ENCODE assay signal across 12 cellular contexts in the genomic region with DNA sequence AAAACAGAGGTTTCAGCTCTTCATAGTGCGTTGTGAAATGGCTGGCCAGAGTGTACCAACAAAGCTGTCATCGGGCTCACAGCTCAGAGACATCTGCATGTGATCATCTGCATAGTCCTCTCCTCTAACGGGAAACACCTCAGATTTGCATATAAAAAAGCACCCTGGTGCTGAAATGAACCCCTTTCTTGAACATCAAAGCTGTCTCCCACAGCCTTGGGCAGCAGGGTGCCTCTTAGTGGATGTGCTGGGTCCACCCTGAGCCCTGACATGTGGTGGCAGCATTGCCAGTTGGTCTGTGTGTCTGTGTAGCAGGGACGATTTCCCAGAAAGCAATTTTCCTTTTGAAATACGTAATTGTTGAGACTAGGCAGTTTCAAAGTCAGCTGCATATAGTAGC. TPM values are rescaled to one million over a fixed set of nuclear protein-coding genes. Genes with fewer than 3 reads are reported as not detected.
DNase-seq lines count a peak whose midpoint lies in the region; ATAC-seq and TF ChIP-seq lines count a peak whose summit lies in the region.
"Had no signal": no experiment of that assay in that cellular context is flagged by ENCODE, and none has a peak within 500 bp of the region (broad histone marks: within the 10 kb centered on the region; RNA-seq: fewer than 3 reads in every experiment).

No MANE protein-coding gene starts in this region.

- DNase-seq in CD14-positive monocyte (ENCODE audit: low spot score) (no peak), fibroblast of villous mesenchyme (ENCODE audit: low read depth) (peak; percentile 86), ureter (ENCODE audit: low spot score) (no peak), putamen (ENCODE audit: low spot score) (no peak), DMS79 (lab: John Stamatoyannopoulos, UW) (no peak), NCI-H187 treated with DMSO at 0.1 percent for 48 hours (lab: John Stamatoyannopoulos, UW) (no peak)
- DNase-seq: amniotic stem cell, NCI-H1048, T-cell had no signal

- H3K4me2 ChIP-seq in KMS-11, result peak overlapping the region; percentile 12; the same call in 1 of the 2 replicates

- no peak overlapping the region for H3K9ac ChIP-seq in KMS-11

- H3K9me3 Mint-ChIP-seq in CD14-positive monocyte, result no peaks in the 10 kb centered on the region
- H3K9me3 Mint-ChIP-seq: T-cell had no signal

- intact Hi-C loops in CD14-positive monocyte (cut with micrococcal nuclease), result no loop called here

- H4K20me1 ChIP-seq in KMS-11 (ENCODE audit: insufficient read depth), result no peaks in the 10 kb centered on the region

- H3K27ac ChIP-seq in KMS-11, result peak overlapping the region; percentile 36; the same call in 1 of the 2 replicates

- H3K4me3 ChIP-seq in KMS-11 (IDR thresholded peaks at IDR 0.05; ENCODE audit: insufficient read depth, low read depth, low read length), result no peak overlapping the region
- no peak overlapping the region for H3K4me3 ChIP-seq in fibroblast of villous mesenchyme (ENCODE audit: low read depth, low read length)

- peaks cover 84 to 96% of the 10 kb centered on the region in 2 donors for H3K36me3 Mint-ChIP-seq in CD14-positive monocyte

- H3K79me2 ChIP-seq in KMS-11 (ENCODE audit: insufficient read depth, low read depth), result no peaks in the 10 kb centered on the region

- peaks cover under 1% of the 10 kb centered on the region for H3K4me1 Mint-ChIP-seq in CD14-positive monocyte

- TF ChIP-seq CTCF in CD14-positive monocyte (IDR thresholded peaks at IDR 0.05) (no peak), KMS-11 (conservative IDR thresholded peaks at IDR 0.05; ENCODE audit: low read depth, low read length) (no peak), fibroblast of villous mesenchyme (IDR thresholded peaks at IDR 0.05; ENCODE audit: insufficient read depth, low read depth, low read length) (no peak)

- no peaks in the 10 kb centered on the region for H3K27me3 ChIP-seq in KMS-11 (ENCODE audit: insufficient read depth, low read depth)

- H3K4me1 ChIP-seq in KMS-11 (ENCODE audit: low read depth, poor library complexity, severe bottlenecking), result peaks cover 17% of the 10 kb centered on the region

- H3K27ac Mint-ChIP-seq in CD14-positive monocyte, result peak overlapping the region in 4 of 7 donors; percentile 42 to 58 (median 46)

- no peak overlapping the region for H2AFZ ChIP-seq in KMS-11 (ENCODE audit: low read depth)

- H3K36me3 ChIP-seq in KMS-11 (ENCODE audit: insufficient read depth), result no peaks in the 10 kb centered on the region

- peak; percentile 76 for ATAC-seq in GM18868 (IDR thresholded peaks at IDR 0.05; ENCODE audit: unreplicated experiment)
- ATAC-seq: HCT116 had no signal

- no peaks in the 10 kb centered on the region for H3K27me3 Mint-ChIP-seq in CD14-positive monocyte (ENCODE audit: low read depth in 3 of 3)
- H3K27me3 Mint-ChIP-seq: T-cell had no signal

- no peak overlapping the region for H3K4me3 Mint-ChIP-seq in CD14-positive monocyte
- H3K4me3 Mint-ChIP-seq: T-cell had no signal

RNA-seq across cellular contexts. Expression of gene PAPLN, which starts 14.3 kb away (rescaled TPM):
- under 1 TPM; 0.58 to 0.73 TPM for polyA plus RNA-seq in CD14-positive monocyte
- total RNA-seq in fibroblast of villous mesenchyme (1.6 and 4.3 TPM in 2 replicates), ureter (6.7 TPM)
